Comparison of ENCODE assay signal across 1 cellular context in the genomic region with DNA sequence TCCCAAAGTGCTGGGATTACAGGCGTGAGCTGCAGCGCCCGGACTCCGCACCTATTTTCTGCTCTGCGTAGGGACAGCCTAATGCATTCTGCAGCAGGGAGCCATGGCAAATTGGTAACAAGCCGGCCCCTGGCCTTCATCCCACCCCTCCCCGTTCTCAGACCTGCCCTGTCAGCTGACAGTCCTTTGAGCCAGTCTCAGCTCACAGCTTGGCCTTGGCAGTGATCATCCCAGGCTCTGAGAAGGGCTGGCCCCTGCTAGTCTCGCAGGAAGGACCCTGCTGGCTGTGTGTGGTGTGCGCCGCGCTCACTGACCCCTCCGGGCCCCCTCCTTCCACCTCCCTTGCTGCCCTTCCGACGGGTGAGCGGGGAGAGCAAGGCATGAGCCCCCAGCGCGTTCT.
TF ChIP-seq lines count a peak whose summit lies in the region.

No MANE protein-coding gene starts in this region.

TF ChIP-seq in H1, 55 proteins besides CTCF, POLR2A, EP300 and RAD21:
- TF ChIP-seq NRF1 (IDR thresholded peaks at IDR 0.05; ENCODE audit: low read depth, low read length) (no peak), EGR1 (IDR thresholded peaks at IDR 0.05; ENCODE audit: borderline replicate concordance, low read depth, low read length) (no peak), POLR2AphosphoS5 (IDR thresholded peaks at IDR 0.05; ENCODE audit: low read depth, low read length) (no peak), PHF8 (conservative IDR thresholded peaks at IDR 0.05; ENCODE audit: low read depth, low read length) (no peak), KDM5A (IDR thresholded peaks at IDR 0.05; ENCODE audit: low read length) (no peak), KDM4A (IDR thresholded peaks at IDR 0.05; ENCODE audit: low read depth, low read length, severe bottlenecking) (no peak), BACH1 (IDR thresholded peaks at IDR 0.05; ENCODE audit: low read length) (no peak), SP2 (IDR thresholded peaks at IDR 0.05; ENCODE audit: low read length) (no peak), CREB1 (IDR thresholded peaks at IDR 0.05) (no peak), YY1 (IDR thresholded peaks at IDR 0.05; ENCODE audit: low read depth, low read length) (no peak), TBP (IDR thresholded peaks at IDR 0.05; ENCODE audit: low read depth, low read length) (no peak), RXRA (IDR thresholded peaks at IDR 0.05; ENCODE audit: insufficient read depth, low read depth, low read length) (no peak), POU5F1 (IDR thresholded peaks at IDR 0.05; ENCODE audit: low read depth, low read length) (no peak), TEAD4 (IDR thresholded peaks at IDR 0.05; ENCODE audit: low read depth, low read length) (no peak), TAF1 (IDR thresholded peaks at IDR 0.05; ENCODE audit: low read depth, low read length) (no peak)
- TF ChIP-seq, protein P1, sequence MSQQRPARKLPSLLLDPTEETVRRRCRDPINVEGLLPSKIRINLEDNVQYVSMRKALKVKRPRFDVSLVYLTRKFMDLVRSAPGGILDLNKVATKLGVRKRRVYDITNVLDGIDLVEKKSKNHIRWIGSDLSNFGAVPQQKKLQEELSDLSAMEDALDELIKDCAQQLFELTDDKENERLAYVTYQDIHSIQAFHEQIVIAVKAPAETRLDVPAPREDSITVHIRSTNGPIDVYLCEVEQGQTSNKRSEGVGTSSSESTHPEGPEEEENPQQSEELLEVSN (IDR thresholded peaks at IDR 0.05) = no peak
- TF ChIP-seq, protein P2, sequence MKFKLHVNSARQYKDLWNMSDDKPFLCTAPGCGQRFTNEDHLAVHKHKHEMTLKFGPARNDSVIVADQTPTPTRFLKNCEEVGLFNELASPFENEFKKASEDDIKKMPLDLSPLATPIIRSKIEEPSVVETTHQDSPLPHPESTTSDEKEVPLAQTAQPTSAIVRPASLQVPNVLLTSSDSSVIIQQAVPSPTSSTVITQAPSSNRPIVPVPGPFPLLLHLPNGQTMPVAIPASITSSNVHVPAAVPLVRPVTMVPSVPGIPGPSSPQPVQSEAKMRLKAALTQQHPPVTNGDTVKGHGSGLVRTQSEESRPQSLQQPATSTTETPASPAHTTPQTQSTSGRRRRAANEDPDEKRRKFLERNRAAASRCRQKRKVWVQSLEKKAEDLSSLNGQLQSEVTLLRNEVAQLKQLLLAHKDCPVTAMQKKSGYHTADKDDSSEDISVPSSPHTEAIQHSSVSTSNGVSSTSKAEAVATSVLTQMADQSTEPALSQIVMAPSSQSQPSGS (IDR thresholded peaks at IDR 0.05; ENCODE audit: low read length) = no peak
